In the genomic region with DNA sequence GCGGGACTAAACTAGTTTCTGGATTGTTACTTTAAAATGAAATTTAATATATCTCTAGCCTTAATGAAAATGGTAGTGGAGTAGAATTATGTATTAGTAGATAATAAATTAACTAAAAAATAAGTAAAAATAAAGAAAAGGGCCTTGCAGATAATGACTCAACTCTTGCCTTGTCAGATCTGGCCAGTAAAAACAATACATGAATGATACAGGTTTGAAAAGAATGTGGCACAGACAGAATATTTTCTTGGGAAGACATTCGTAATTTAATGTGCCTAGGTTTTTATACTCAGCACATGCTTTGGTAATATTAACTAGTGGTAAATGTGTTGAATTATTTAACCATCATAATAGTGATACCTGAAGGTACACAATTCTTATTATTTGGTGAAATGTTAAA, we compare ENCODE assay signal across 10 cellular contexts. TPM values are rescaled to one million over a fixed set of nuclear protein-coding genes. Genes with fewer than 3 reads are reported as not detected.
DNase-seq lines count a peak whose midpoint lies in the region; ATAC-seq and TF ChIP-seq lines count a peak whose summit lies in the region.
"Had no signal": no experiment of that assay in that cellular context is flagged by ENCODE, and none has a peak within 500 bp of the region (broad histone marks: within the 10 kb centered on the region; RNA-seq: fewer than 3 reads in every experiment).

No MANE protein-coding gene starts in this region.

- no peaks in the 10 kb centered on the region for H3K27me3 ChIP-seq in CD4-positive, alpha-beta memory T cell (ENCODE audit: insufficient read depth, low read length)
- H3K27me3 ChIP-seq in mammary epithelial cell (ENCODE audit: insufficient read depth, low read length) = no peaks in the 10 kb centered on the region
- H3K27me3 ChIP-seq in mesendoderm (ENCODE audit: insufficient read depth, low read length, poor library complexity) = no peaks in the 10 kb centered on the region

- WGBS in mammary epithelial cell (ENCODE audit: low coverage, missing lambda C conversion rate) = 50% methylated on average over 2 of the region's 2 CpGs
- 100% methylated on average over 1 of the region's 2 CpGs for WGBS in mesendoderm (ENCODE audit: extremely low coverage, insufficient coverage, low lambda C conversion rate)

- H3K27me3 Mint-ChIP-seq in CD4-positive, alpha-beta memory T cell = no peaks in the 10 kb centered on the region
- H3K27me3 Mint-ChIP-seq in mesothelial cell of epicardium (ENCODE audit: low read depth) = no peaks in the 10 kb centered on the region

- peaks cover 83% of the 10 kb centered on the region for H3K79me2 ChIP-seq in mammary epithelial cell (ENCODE audit: insufficient read depth, low read length)
- peaks cover 39% of the 10 kb centered on the region for H3K79me2 ChIP-seq in mesendoderm (ENCODE audit: control insufficient read depth, insufficient read depth, low read length)

- intact Hi-C loops in CD4-positive, alpha-beta memory T cell (cut with micrococcal nuclease) = loop anchor here (1.0 to 10.0 kb wide), 4 partner anchors 8 to 561 kb away; a partner anchor contains a TSS
- intact Hi-C loops in mammary epithelial cell (cut with micrococcal nuclease) = loop anchor here (1.0 kb wide), 2 partner anchors 8 to 136 kb away; no protein-coding TSS in a partner anchor

- H3K4ac ChIP-seq in mesendoderm (ENCODE audit: low read depth, low read length) = no peak overlapping the region

- H3K27ac ChIP-seq in CD4-positive, alpha-beta memory T cell (ENCODE audit: low read depth, low read length) = peak overlapping the region; percentile 73
- H3K27ac ChIP-seq in mammary epithelial cell (ENCODE audit: insufficient read depth, low read depth, low read length) (peak overlapping the region; percentile 69), mesendoderm (ENCODE audit: low read depth, low read length) (no peak overlapping the region)

- no TSS peak for BruUV-seq in mammary epithelial cell (replicated peaks; lab: Mats Ljungman, UMichigan)

- no peaks in the 10 kb centered on the region for H3K9me3 ChIP-seq in CD4-positive, alpha-beta memory T cell (ENCODE audit: control insufficient read depth in 1 of 2, low read length in 2 of 2)
- H3K9me3 ChIP-seq in mammary epithelial cell (replicated peaks; ENCODE audit: insufficient read depth, low read length) = no peaks in the 10 kb centered on the region

- no peak overlapping the region for H3K4me3 ChIP-seq in CD4-positive, alpha-beta memory T cell (ENCODE audit: low read length in 2 of 2)
- H3K4me3 ChIP-seq in mammary epithelial cell (replicated peaks in 1 of 3; ENCODE audit: insufficient read depth in 1 of 3, low read depth in 2 of 3, low read length in 3 of 3) (peak overlapping the region in 1 of 3 experiments; percentile 28), mesendoderm (ENCODE audit: low read length) (no peak overlapping the region)

- peak overlapping the region in 6 of 7 donors; percentile 78 to 97 (median 96) for H3K27ac Mint-ChIP-seq in CD4-positive, alpha-beta memory T cell
- peak overlapping the region; percentile 90 for H3K27ac Mint-ChIP-seq in mesothelial cell of epicardium

- POLR2A ChIA-PET in CD4-positive, alpha-beta memory T cell (lab: Charles Lee; ENCODE audit: partially characterized antibody) = interaction anchor here (1.2 to 8.0 kb wide), 14 partner anchors 9 to 564 kb away, joined by 3 to 106 read pairs (median 12); a partner anchor contains a TSS

- CTCF ChIA-PET in CD4-positive, alpha-beta memory T cell (lab: Charles Lee; ENCODE audit: partially characterized antibody) = interaction anchor here (0.5 to 4.3 kb wide), 12 partner anchors 9 to 155 kb away, joined by 3 to 49 read pairs (median 6); a partner anchor contains a TSS
- CTCF ChIA-PET in mammary epithelial cell (lab: Charles Lee; ENCODE audit: low non-redundant PET) = no interaction called here

- no peak overlapping the region for H2BK5ac ChIP-seq in mesendoderm (ENCODE audit: low read length)

- H3K56ac ChIP-seq in mesendoderm (ENCODE audit: low read length) = no peak overlapping the region

- dilution Hi-C loops in mammary epithelial cell (cut with HindIII; ENCODE audit: low sequenced_read_pairs) = no loop called here

- H2AFZ ChIP-seq in mammary epithelial cell (ENCODE audit: low read depth, low read length) = no peak overlapping the region

- in situ Hi-C loops in mammary epithelial cell (cut with MboI; ENCODE audit: low sequenced_read_pairs in 2 of 2) = no loop called here

- H3K18ac ChIP-seq in mesendoderm (ENCODE audit: low read length) = no peak overlapping the region

- H3K23ac ChIP-seq in mesendoderm (ENCODE audit: low read length) = no peak overlapping the region

- no peaks in the 10 kb centered on the region for H4K20me1 ChIP-seq in mammary epithelial cell (ENCODE audit: insufficient read depth, low read length)

- TF ChIP-seq CTCF in mammary epithelial cell (conservative IDR thresholded peaks at IDR 0.05 in 1 of 2, IDR thresholded peaks at IDR 0.05 in 1 of 2; ENCODE audit: extremely low read depth in 1 of 2, insufficient read depth in 1 of 2, low read depth in 1 of 2, low read length in 2 of 2) = no peak
- no peak for TF ChIP-seq CTCF in mesothelial cell of epicardium (IDR thresholded peaks at IDR 0.05; ENCODE audit: unreplicated experiment)

- H3K4me1 ChIP-seq in CD4-positive, alpha-beta memory T cell (ENCODE audit: insufficient read depth, low read length) = peaks cover 98% of the 10 kb centered on the region
- peaks cover 15% of the 10 kb centered on the region for H3K4me1 ChIP-seq in mammary epithelial cell (ENCODE audit: insufficient read depth, low read length)
- peaks cover 2% of the 10 kb centered on the region for H3K4me1 ChIP-seq in mesendoderm (ENCODE audit: control insufficient read depth, low read depth, low read length)

- H3K4me1 Mint-ChIP-seq in CD4-positive, alpha-beta memory T cell = peaks cover 58 to 96% (median 76%) of the 10 kb centered on the region in 4 donors
- H3K4me1 Mint-ChIP-seq in mesothelial cell of epicardium = peaks cover 45% of the 10 kb centered on the region

- no peak for ATAC-seq in HG03378 (IDR thresholded peaks at IDR 0.05; ENCODE audit: unreplicated experiment)
- ATAC-seq in HG03280 (IDR thresholded peaks at IDR 0.05; ENCODE audit: unreplicated experiment) = no peak

- no peaks in the 10 kb centered on the region for H3K9me3 Mint-ChIP-seq in CD4-positive, alpha-beta memory T cell
- H3K9me3 Mint-ChIP-seq in mesothelial cell of epicardium = peaks cover 8% of the 10 kb centered on the region

- H3K9ac ChIP-seq in mammary epithelial cell (ENCODE audit: insufficient read depth, low read length) = no peak overlapping the region
- no peak overlapping the region for H3K9ac ChIP-seq in mesendoderm (ENCODE audit: low read length)

- no peak for DNase-seq in CD4-positive, alpha-beta memory T cell
- DNase-seq in M059J (ENCODE audit: low read depth) = peak; percentile 37
- peak; percentile 42 for DNase-seq in mammary epithelial cell
- no peak for DNase-seq in mesothelial cell of epicardium (ENCODE audit: low spot score in 2 of 2, unreplicated experiment in 2 of 2)
- no peak for DNase-seq in amniotic stem cell (lab: John Stamatoyannopoulos, UW)
- DNase-seq in mesendoderm = no peak
- DNase-seq: GF-D8, H9 had no signal

- H2BK120ac ChIP-seq in mesendoderm (ENCODE audit: low read depth, low read length) = no peak overlapping the region

- H3K79me1 ChIP-seq in mesendoderm (ENCODE audit: low read length) = no peaks in the 10 kb centered on the region

- peaks cover 25 to 29% of the 10 kb centered on the region in 2 donors for H3K36me3 Mint-ChIP-seq in CD4-positive, alpha-beta memory T cell
- peaks cover 31% of the 10 kb centered on the region for H3K36me3 Mint-ChIP-seq in mesothelial cell of epicardium

- no peak overlapping the region for H4K5ac ChIP-seq in mesendoderm (ENCODE audit: low read length)

- H2BK15ac ChIP-seq in mesendoderm (replicated peaks; ENCODE audit: low read depth) = no peak overlapping the region

- no peaks in the 10 kb centered on the region for H3K36me3 ChIP-seq in CD4-positive, alpha-beta memory T cell (ENCODE audit: insufficient read depth, low read length)
- H3K36me3 ChIP-seq in mammary epithelial cell (ENCODE audit: insufficient read depth, low read length) (no peaks in the 10 kb centered on the region), mesendoderm (ENCODE audit: control insufficient read depth, insufficient read depth, low read length) (no peaks in the 10 kb centered on the region)

- no peak overlapping the region for H2AK5ac ChIP-seq in mesendoderm (ENCODE audit: low read length)

- H3K4me3 Mint-ChIP-seq in CD4-positive, alpha-beta memory T cell = peak overlapping the region in 2 of 8 donors; percentile 15 to 32
- H3K4me3 Mint-ChIP-seq in mesothelial cell of epicardium = no peak overlapping the region
- H3K4me3 Mint-ChIP-seq: H9 had no signal

- no peak overlapping the region for H4K8ac ChIP-seq in mesendoderm (ENCODE audit: low read depth, low read length)

- peak overlapping the region; percentile 31 for H3K4me2 ChIP-seq in mammary epithelial cell (ENCODE audit: insufficient read depth, low read depth, low read length)
- no peak overlapping the region for H3K4me2 ChIP-seq in mesendoderm (ENCODE audit: low read length)

RNA-seq across cellular contexts. Expression of a gene that starts 28.3 kb away (rescaled TPM):
- 100 to 1,000 TPM; 209 to 223 TPM for total RNA-seq in CD4-positive, alpha-beta memory T cell
- polyA plus RNA-seq in CD4-positive, alpha-beta memory T cell = 100 to 1,000 TPM in 1 of 2 donors, 10 to 100 TPM in 1; 87.3 to 103 TPM
- total RNA-seq in M059J (2014; rRNA removed; shearing (Covaris generic)) = 34.1 and 35.7 TPM in 2 replicates
- total RNA-seq in mammary epithelial cell (10 to 100 TPM; 33.3 to 41.0 TPM), mesothelial cell of epicardium (176 to 192 TPM (median 177 TPM) in 3 replicates)
- 8.2 TPM for polyA plus RNA-seq in mammary epithelial cell
- polyA minus RNA-seq in mammary epithelial cell = 59.9 TPM
- 32.6 TPM for polyA plus RNA-seq in mesendoderm (2013, experiment 1 of 2)
- 32.6 TPM for polyA plus RNA-seq in mesendoderm (2013, experiment 2 of 2)

Comparison
In these comparisons a context has a peak if more than half of its experiments do, and no peak if none do; other contexts are left out.
1. DNase-seq: peak in M059J (single experiment) and mammary epithelial cell (single experiment); none in CD4-positive, alpha-beta memory T cell (0 of 5), mesothelial cell of epicardium (0 of 2), amniotic stem cell (single experiment) and mesendoderm (single experiment).